1 cellular context compared by ENCODE assay signal in genomic region chr7:74657692-74658170, GRCh38.
TF ChIP-seq lines count a peak whose summit lies in the region.

GTF2I (plus strand) TSS chr7:74657718; CDS start chr7:74689129, 31,411 bp downstream.

TF ChIP-seq in GM12878, 131 proteins besides CTCF, POLR2A, EP300 and RAD21 (continued from another document and continues in another):
- no peak for TF ChIP-seq BRCA1 (IDR thresholded peaks at IDR 0.05; ENCODE audit: low read depth, low read length)
- TF ChIP-seq GABPA (IDR thresholded peaks at IDR 0.05; ENCODE audit: low read depth), result no peak
- TF ChIP-seq SMAD5 (IDR thresholded peaks at IDR 0.05; ENCODE audit: low read depth), result 0 out of 2 replicates have a peak, but pooled peaks have one; percentile 1
- TF ChIP-seq ZNF687 (IDR thresholded peaks at IDR 0.05), result no peak
- TF ChIP-seq EGR1 (IDR thresholded peaks at IDR 0.05; ENCODE audit: borderline replicate concordance in 1 of 2, low read depth in 2 of 2, low read length in 2 of 2), result 0 out of 3 replicates have a peak, but pooled peaks of 1 of the 2 experiments have one; percentile 15
- TF ChIP-seq EZH2 (IDR thresholded peaks at IDR 0.05; ENCODE audit: borderline replicate concordance, control insufficient read depth, low read depth, low read length), result no peak
- TF ChIP-seq JUNB (IDR thresholded peaks at IDR 0.05), result no peak
- no peak for TF ChIP-seq ZBTB33 (IDR thresholded peaks at IDR 0.05)
- TF ChIP-seq LARP7 (IDR thresholded peaks at IDR 0.05), result peak; percentile 63
- TF ChIP-seq ZBTB4 (CRISPR knock-in tag; IDR thresholded peaks at IDR 0.05), result 0 out of 2 replicates have a peak, but pooled peaks have one; percentile 43
- 0 out of 2 replicates have a peak, but pooled peaks have one; percentile 47 for TF ChIP-seq ZNF217 (IDR thresholded peaks at IDR 0.05)
- peak; percentile 89 for TF ChIP-seq GATAD2B (conservative IDR thresholded peaks at IDR 0.05; ENCODE audit: low read depth)
- no peak for TF ChIP-seq MTA3 (IDR thresholded peaks at IDR 0.05; ENCODE audit: borderline replicate concordance, low read length)
- no peak for TF ChIP-seq SUZ12 (IDR thresholded peaks at IDR 0.05; ENCODE audit: unreplicated experiment)
- peak; percentile 5 to 19; a peak in 2 of 4 replicates for TF ChIP-seq BHLHE40 (IDR thresholded peaks at IDR 0.05; ENCODE audit: borderline replicate concordance in 1 of 2, low read depth in 2 of 2, low read length in 1 of 2)
- no peak for TF ChIP-seq IKZF2 (IDR thresholded peaks at IDR 0.05)
- TF ChIP-seq RELA (IDR thresholded peaks at IDR 0.05; ENCODE audit: borderline replicate concordance, partially characterized antibody), result no peak
- no peak for TF ChIP-seq BCL11A (IDR thresholded peaks at IDR 0.05; ENCODE audit: low read depth, low read length)
- no peak for TF ChIP-seq TARDBP (IDR thresholded peaks at IDR 0.05; ENCODE audit: borderline replicate concordance)
- TF ChIP-seq ZBTB40 (IDR thresholded peaks at IDR 0.05; ENCODE audit: borderline replicate concordance), result no peak
- no peak for TF ChIP-seq ZBTB11 (CRISPR knock-in tag; IDR thresholded peaks at IDR 0.05)
- peak; percentile 9; the same call in 1 of the 2 replicates for TF ChIP-seq MXI1 (IDR thresholded peaks at IDR 0.05; ENCODE audit: low read depth, low read length)
- TF ChIP-seq ETV6 (conservative IDR thresholded peaks at IDR 0.05 in 1 of 2, IDR thresholded peaks at IDR 0.05 in 1 of 2; ENCODE audit: borderline replicate concordance in 1 of 2, low read depth in 1 of 2), result no peak
- TF ChIP-seq NFIC (IDR thresholded peaks at IDR 0.05; ENCODE audit: low read depth, low read length), result no peak
- no peak for TF ChIP-seq HDGF (IDR thresholded peaks at IDR 0.05)
- TF ChIP-seq ATF7 (IDR thresholded peaks at IDR 0.05; ENCODE audit: low read depth), result no peak
- no peak for TF ChIP-seq CREM (IDR thresholded peaks at IDR 0.05; ENCODE audit: low read depth)
- TF ChIP-seq SKIL (IDR thresholded peaks at IDR 0.05; ENCODE audit: low read depth, poor library complexity, severe bottlenecking), result no peak
- no peak for TF ChIP-seq POLR2AphosphoS5 (IDR thresholded peaks at IDR 0.05; ENCODE audit: low read length)
- TF ChIP-seq JUND (IDR thresholded peaks at IDR 0.05; ENCODE audit: low read depth, low read length), result no peak
- TF ChIP-seq RELB (IDR thresholded peaks at IDR 0.05; ENCODE audit: low read depth), result no peak
- no peak; the same call in none of the 2 replicates for TF ChIP-seq POLR2AphosphoS2 (IDR thresholded peaks at IDR 0.05; ENCODE audit: low read depth, low read length)
